Comparison of ENCODE assay signal across 11 cellular contexts in genomic region chr1:116842654-116843053, GRCh38.
DNase-seq lines count a peak whose midpoint lies in the region; ATAC-seq and TF ChIP-seq lines count a peak whose summit lies in the region.
"Had no signal": no experiment of that assay in that cellular context is flagged by ENCODE, and none has a peak within 500 bp of the region (broad histone marks: within the 10 kb centered on the region; RNA-seq: fewer than 3 reads in every experiment).

No MANE protein-coding gene starts in this region.

- 66 to 80% methylated on average over 4 of the region's 4 CpGs for WGBS in body of pancreas, 2 donors

- no peak overlapping the region for H3K4me3 Mint-ChIP-seq in HFFc6
- no peak overlapping the region for H3K4me3 Mint-ChIP-seq in T-helper 2 cell treated with Interferon-gamma antibody and Interleukin-4, amounts not matched to agents 5 μg/mL and 100 μg/mL, for 36 hours

- CTCF ChIA-PET in BJ (lab: Yijun Ruan, JAX), result interaction anchor here (0.6 to 2.1 kb wide), 9 partner anchors 10 to 901 kb away, joined by 3 to 6 read pairs (median 3); partner anchors contain the start of gene TTF2

- no peak overlapping the region for H3K4me3 ChIP-seq in BJ (ENCODE audit: low read depth, low read length)
- H3K4me3 ChIP-seq in body of pancreas, result no peak overlapping the region
- H3K4me3 ChIP-seq: spleen had no signal

- H3K36me3 ChIP-seq in BJ (ENCODE audit: control insufficient read depth, insufficient read depth, low read length), result no peaks in the 10 kb centered on the region
- H3K36me3 ChIP-seq in body of pancreas (replicated peaks in 1 of 2; ENCODE audit: insufficient read depth in 1 of 2, low read depth in 2 of 2), result no peaks in the 10 kb centered on the region
- H3K36me3 ChIP-seq: spleen had no signal

- H3K36me3 Mint-ChIP-seq in HFFc6 (ENCODE audit: low read depth), result no peaks in the 10 kb centered on the region
- no peaks in the 10 kb centered on the region for H3K36me3 Mint-ChIP-seq in T-helper 2 cell treated with Interferon-gamma antibody and Interleukin-4, amounts not matched to agents 5 μg/mL and 100 μg/mL, for 36 hours (ENCODE audit: low read depth)

- H3K27me3 Mint-ChIP-seq in HFFc6 (ENCODE audit: insufficient read depth), result peaks cover 10% of the 10 kb centered on the region
- H3K27me3 Mint-ChIP-seq in T-helper 2 cell treated with Interferon-gamma antibody and Interleukin-4, amounts not matched to agents 5 μg/mL and 100 μg/mL, for 36 hours (ENCODE audit: low read depth), result no peaks in the 10 kb centered on the region

- no peak overlapping the region for H3K27ac ChIP-seq in body of pancreas
- H3K27ac ChIP-seq: spleen had no signal

- DNase-seq in BJ (ENCODE audit: low read depth) (no peak), HFFc6 (no peak), body of pancreas (peak in 3 of 4 donors; percentile 21 to 37 (median 24)), left colon (no peak), dedifferentiated amniotic fluid mesenchymal stem cell (ENCODE audit: extremely low spot score) (no peak)
- no peak for DNase-seq in T-helper 2 cell treated with Interferon-gamma antibody and Interleukin-4, amounts not matched to agents 5 μg/mL and 100 μg/mL, for 36 hours (ENCODE audit: low spot score)
- DNase-seq: activated CD4-positive, alpha-beta T cell treated with anti-CD3 and anti-CD28 coated beads, Interleukin-2, amount 50 U/mL, for 1 hour; NCI-H2081 treated with DMSO at 0.1 percent for 48 hours; spleen; T-helper 1 cell had no signal

- no peak for TF ChIP-seq POLR2A in body of pancreas (IDR thresholded peaks at IDR 0.05)

- H3K27me3 ChIP-seq in BJ (ENCODE audit: control insufficient read depth, insufficient read depth, low read length) (no peaks in the 10 kb centered on the region), body of pancreas (no peaks in the 10 kb centered on the region)
- H3K27me3 ChIP-seq: spleen had no signal

- peaks cover 6% of the 10 kb centered on the region for H3K4me1 ChIP-seq in body of pancreas
- H3K4me1 ChIP-seq: spleen had no signal

- peaks cover 7% of the 10 kb centered on the region for H3K4me1 Mint-ChIP-seq in HFFc6 (ENCODE audit: low read depth)
- H3K4me1 Mint-ChIP-seq in T-helper 2 cell treated with Interferon-gamma antibody and Interleukin-4, amounts not matched to agents 5 μg/mL and 100 μg/mL, for 36 hours (ENCODE audit: low read depth), result peaks cover 9% of the 10 kb centered on the region

- peak; percentile 45 for ATAC-seq in body of pancreas
- peak; percentile 64 for ATAC-seq in left colon
- ATAC-seq in HG02763 (IDR thresholded peaks at IDR 0.05; ENCODE audit: unreplicated experiment), result no peak

- peaks cover 8% of the 10 kb centered on the region; the same call in 1 of the 2 replicates for H3K9me3 Mint-ChIP-seq in HFFc6
- peaks cover 9% of the 10 kb centered on the region for H3K9me3 Mint-ChIP-seq in T-helper 2 cell treated with Interferon-gamma antibody and Interleukin-4, amounts not matched to agents 5 μg/mL and 100 μg/mL, for 36 hours

- intact Hi-C loops in body of pancreas (cut with DNase I) (no loop called here), left colon (cut with DNase I, micrococcal nuclease) (no loop called here)

- POLR2A ChIA-PET in BJ (lab: Charles Lee), result no interaction called here

- peak; percentile 41 for TF ChIP-seq CTCF in BJ (IDR thresholded peaks at IDR 0.05; ENCODE audit: insufficient read depth, low read depth, low read length)
- TF ChIP-seq CTCF in HFFc6 (IDR thresholded peaks at IDR 0.05), result peak; percentile 23; the same call in 1 of the 2 replicates
- TF ChIP-seq CTCF in body of pancreas (IDR thresholded peaks at IDR 0.05), result peak in 5 of 7 experiments; percentile 8 to 51 (median 33)

- no peak overlapping the region for H3K27ac Mint-ChIP-seq in HFFc6
- no peak overlapping the region for H3K27ac Mint-ChIP-seq in T-helper 2 cell treated with Interferon-gamma antibody and Interleukin-4, amounts not matched to agents 5 μg/mL and 100 μg/mL, for 36 hours

- H3K9me3 ChIP-seq in body of pancreas, result no peaks in the 10 kb centered on the region

Comparison
In these comparisons a context has a peak if more than half of its experiments do, and no peak if none do; other contexts are left out.
1. DNase-seq: peak in body of pancreas (3 of 4); none in BJ (single experiment), HFFc6 (single experiment), left colon (0 of 2), dedifferentiated amniotic fluid mesenchymal stem cell (single experiment) and T-helper 2 cell treated with Interferon-gamma antibody and Interleukin-4, amounts not matched to agents 5 μg/mL and 100 μg/mL, for 36 hours (single experiment).
2. Peak in every context shown above with its lines, with median percentiles within 50 percentile points of each other: CTCF ChIP-seq.